ENCODE assay signal across 1 cellular context in the genomic region with DNA sequence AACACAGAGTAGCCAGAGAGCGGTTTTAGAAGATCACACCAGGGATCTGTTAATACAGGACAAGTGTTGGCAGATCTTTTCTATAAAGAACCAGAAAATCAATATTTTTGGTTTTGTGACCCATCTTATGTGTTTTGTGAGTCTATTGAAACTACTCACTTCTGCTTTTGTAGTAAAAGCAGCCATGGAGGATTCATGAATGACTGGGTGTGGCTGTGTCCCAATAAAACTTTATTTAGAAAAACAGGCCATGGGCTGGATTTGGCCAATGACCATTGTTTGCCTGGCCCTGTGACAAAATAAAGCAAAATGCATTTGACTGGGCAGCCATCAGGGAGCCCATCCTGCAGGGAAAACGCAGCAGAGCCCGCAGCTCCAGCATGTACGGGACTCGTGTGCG.
TF ChIP-seq lines count a peak whose summit lies in the region.

No MANE protein-coding gene starts in this region.

TF ChIP-seq in GM12878, 131 proteins besides CTCF, POLR2A, EP300 and RAD21 (continued from another document):
- TF ChIP-seq, protein P1, sequence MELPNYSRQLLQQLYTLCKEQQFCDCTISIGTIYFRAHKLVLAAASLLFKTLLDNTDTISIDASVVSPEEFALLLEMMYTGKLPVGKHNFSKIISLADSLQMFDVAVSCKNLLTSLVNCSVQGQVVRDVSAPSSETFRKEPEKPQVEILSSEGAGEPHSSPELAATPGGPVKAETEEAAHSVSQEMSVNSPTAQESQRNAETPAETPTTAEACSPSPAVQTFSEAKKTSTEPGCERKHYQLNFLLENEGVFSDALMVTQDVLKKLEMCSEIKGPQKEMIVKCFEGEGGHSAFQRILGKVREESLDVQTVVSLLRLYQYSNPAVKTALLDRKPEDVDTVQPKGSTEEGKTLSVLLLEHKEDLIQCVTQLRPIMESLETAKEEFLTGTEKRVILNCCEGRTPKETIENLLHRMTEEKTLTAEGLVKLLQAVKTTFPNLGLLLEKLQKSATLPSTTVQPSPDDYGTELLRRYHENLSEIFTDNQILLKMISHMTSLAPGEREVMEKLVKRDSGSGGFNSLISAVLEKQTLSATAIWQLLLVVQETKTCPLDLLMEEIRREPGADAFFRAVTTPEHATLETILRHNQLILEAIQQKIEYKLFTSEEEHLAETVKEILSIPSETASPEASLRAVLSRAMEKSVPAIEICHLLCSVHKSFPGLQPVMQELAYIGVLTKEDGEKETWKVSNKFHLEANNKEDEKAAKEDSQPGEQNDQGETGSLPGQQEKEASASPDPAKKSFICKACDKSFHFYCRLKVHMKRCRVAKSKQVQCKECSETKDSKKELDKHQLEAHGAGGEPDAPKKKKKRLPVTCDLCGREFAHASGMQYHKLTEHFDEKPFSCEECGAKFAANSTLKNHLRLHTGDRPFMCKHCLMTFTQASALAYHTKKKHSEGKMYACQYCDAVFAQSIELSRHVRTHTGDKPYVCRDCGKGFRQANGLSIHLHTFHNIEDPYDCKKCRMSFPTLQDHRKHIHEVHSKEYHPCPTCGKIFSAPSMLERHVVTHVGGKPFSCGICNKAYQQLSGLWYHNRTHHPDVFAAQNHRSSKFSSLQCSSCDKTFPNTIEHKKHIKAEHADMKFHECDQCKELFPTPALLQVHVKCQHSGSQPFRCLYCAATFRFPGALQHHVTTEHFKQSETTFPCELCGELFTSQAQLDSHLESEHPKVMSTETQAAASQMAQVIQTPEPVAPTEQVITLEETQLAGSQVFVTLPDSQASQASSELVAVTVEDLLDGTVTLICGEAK (IDR thresholded peaks at IDR 0.05; ENCODE audit: borderline replicate concordance), result peak; percentile 94
- TF ChIP-seq EGR1 (IDR thresholded peaks at IDR 0.05; ENCODE audit: borderline replicate concordance in 1 of 2, low read depth in 2 of 2, low read length in 2 of 2) (no peak), SIX5 (IDR thresholded peaks at IDR 0.05; ENCODE audit: low read depth, low read length, severe bottlenecking) (no peak), LARP7 (IDR thresholded peaks at IDR 0.05) (no peak), IRF4 (IDR thresholded peaks at IDR 0.05; ENCODE audit: low read depth, low read length) (peak; percentile 49; the same call in 1 of the 2 replicates), YY1 (IDR thresholded peaks at IDR 0.05; ENCODE audit: low read depth, low read length) (0 out of 2 replicates have a peak, but pooled peaks have one; percentile 26)
